8 cellular contexts compared by ENCODE assay signal in genomic region chr12:2336409-2336829, GRCh38.
DNase-seq lines count a peak whose midpoint lies in the region; ATAC-seq and TF ChIP-seq lines count a peak whose summit lies in the region.

No MANE protein-coding gene starts in this region.

- no peak overlapping the region for H3K4me3 Mint-ChIP-seq in nephron progenitor cell
- H3K4me3 Mint-ChIP-seq in activated T-cell treated with anti-CD3 and anti-CD28 coated beads, Interleukin-2, amount 50 U/mL, for 4 hours, result no peak overlapping the region

- intact Hi-C loops in colonic mucosa (cut with DNase I), result no loop called here

- no peaks in the 10 kb centered on the region for H3K36me3 Mint-ChIP-seq in nephron progenitor cell (ENCODE audit: low read depth)
- H3K36me3 Mint-ChIP-seq in activated T-cell treated with anti-CD3 and anti-CD28 coated beads, Interleukin-2, amount 50 U/mL, for 4 hours (ENCODE audit: insufficient read depth), result no peaks in the 10 kb centered on the region

- DNase-seq in GDM1 (lab: John Stamatoyannopoulos, UW), result peak; percentile 29
- peak; percentile 97 for DNase-seq in M059J (ENCODE audit: low read depth)
- DNase-seq in colonic mucosa, result no peak
- no peak for DNase-seq in nephron progenitor cell
- no peak for DNase-seq in activated T-cell treated with anti-CD3 and anti-CD28 coated beads, Interleukin-2, amount 50 U/mL, for 4 hours
- no peak for DNase-seq in stimulated activated naive CD4-positive, alpha-beta T cell (lab: John Stamatoyannopoulos, UW)
- DNase-seq in SK-N-DZ (ENCODE audit: low spot score), result no peak

- H3K36me3 ChIP-seq in colonic mucosa, result no peaks in the 10 kb centered on the region

- H3K4me1 Mint-ChIP-seq in nephron progenitor cell, result peaks cover 63% of the 10 kb centered on the region
- no peaks in the 10 kb centered on the region for H3K4me1 Mint-ChIP-seq in activated T-cell treated with anti-CD3 and anti-CD28 coated beads, Interleukin-2, amount 50 U/mL, for 4 hours (ENCODE audit: low read depth)

- peak overlapping the region; percentile 54 for H3K27ac ChIP-seq in colonic mucosa

- peaks cover 3% of the 10 kb centered on the region for H3K27me3 Mint-ChIP-seq in nephron progenitor cell (ENCODE audit: low read depth, poor library complexity)
- peaks cover 6% of the 10 kb centered on the region for H3K27me3 Mint-ChIP-seq in activated T-cell treated with anti-CD3 and anti-CD28 coated beads, Interleukin-2, amount 50 U/mL, for 4 hours (ENCODE audit: low read depth)

- no peaks in the 10 kb centered on the region for H3K9me3 ChIP-seq in colonic mucosa

- H3K9ac ChIP-seq in colonic mucosa (ENCODE audit: low read depth in 2 of 2, low read length in 2 of 2), result no peak overlapping the region

- H3K4me3 ChIP-seq in colonic mucosa, result no peak overlapping the region

- no peaks in the 10 kb centered on the region for H3K27me3 ChIP-seq in colonic mucosa

- H3K9me3 Mint-ChIP-seq in nephron progenitor cell, result peaks cover 7% of the 10 kb centered on the region
- H3K9me3 Mint-ChIP-seq in activated T-cell treated with anti-CD3 and anti-CD28 coated beads, Interleukin-2, amount 50 U/mL, for 4 hours, result no peaks in the 10 kb centered on the region

- ATAC-seq in GM21786 (IDR thresholded peaks at IDR 0.05; ENCODE audit: unreplicated experiment), result peak; percentile 95
- ATAC-seq in activated T-cell treated with anti-CD3 and anti-CD28 coated beads, Interleukin-2, amount 50 U/mL, for 4 hours, result no peak

- H3K4me1 ChIP-seq in colonic mucosa, result no peaks in the 10 kb centered on the region

- peak overlapping the region; percentile 36 for H3K27ac Mint-ChIP-seq in nephron progenitor cell

- TF ChIP-seq CTCF in colonic mucosa (IDR thresholded peaks at IDR 0.05) (no peak), nephron progenitor cell (IDR thresholded peaks at IDR 0.05) (no peak)

Comparison
In these comparisons a context has a peak if more than half of its experiments do, and no peak if none do; other contexts are left out.
1. DNase-seq: peak in GDM1 (single experiment) and M059J (single experiment); none in colonic mucosa (single experiment), nephron progenitor cell (single experiment), activated T-cell treated with anti-CD3 and anti-CD28 coated beads, Interleukin-2, amount 50 U/mL, for 4 hours (single experiment), stimulated activated naive CD4-positive, alpha-beta T cell (0 of 6) and SK-N-DZ (single experiment).